3 cellular contexts compared by ENCODE assay signal in the genomic region with DNA sequence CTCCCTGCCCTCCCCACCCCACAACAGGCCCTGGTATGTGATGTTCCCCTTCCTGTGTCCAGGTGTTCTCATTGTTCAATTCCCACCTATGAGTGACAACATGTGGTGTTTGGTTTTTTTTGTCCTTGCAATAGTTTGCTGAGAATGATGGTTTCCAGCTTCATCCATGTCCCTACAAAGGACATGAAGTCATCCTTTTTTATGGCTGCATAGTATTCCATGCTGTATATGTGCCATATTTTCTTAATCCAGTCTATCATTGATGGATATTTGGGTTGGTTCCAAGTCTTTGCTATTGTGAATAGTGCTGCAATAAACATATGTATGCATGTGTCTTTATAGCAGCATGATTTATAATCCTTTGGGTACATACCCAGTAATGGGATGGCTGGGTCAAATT. TPM values are rescaled to one million over a fixed set of nuclear protein-coding genes. Genes with fewer than 3 reads are reported as not detected.
"Had no signal": no experiment of that assay in that cellular context is flagged by ENCODE, and none has a peak within 500 bp of the region (broad histone marks: within the 10 kb centered on the region; RNA-seq: fewer than 3 reads in every experiment).

No MANE protein-coding gene starts in this region.

RNA-seq across cellular contexts. Expression of a gene that starts 54.0 kb away (rescaled TPM):
- total RNA-seq: astrocyte, chondrocyte had no signal
- polyA plus RNA-seq: aorta had no signal
